35 cellular contexts compared by ENCODE assay signal in the genomic region with DNA sequence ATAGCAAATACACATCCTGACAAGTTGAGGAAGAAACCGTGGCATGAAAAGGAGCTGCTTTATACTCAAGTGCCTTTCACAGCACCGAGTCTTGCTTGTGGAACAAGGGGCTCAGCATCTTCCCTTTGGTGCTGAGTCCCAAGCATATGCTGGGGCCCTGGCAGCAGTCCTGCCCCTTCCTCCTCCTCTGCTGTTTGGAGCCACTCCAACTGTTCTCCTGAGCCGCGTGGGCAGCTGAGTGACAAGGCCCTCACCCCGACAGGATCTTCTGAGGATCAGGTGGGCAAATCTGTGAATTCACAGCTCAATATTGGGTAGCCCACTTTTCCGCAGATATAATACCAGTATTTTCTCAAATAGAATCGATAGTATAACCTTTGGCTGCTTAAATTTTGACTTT. TPM values are rescaled to one million over a fixed set of nuclear protein-coding genes. Genes with fewer than 3 reads are reported as not detected.
"Had no signal": no experiment of that assay in that cellular context is flagged by ENCODE, and none has a peak within 500 bp of the region (broad histone marks: within the 10 kb centered on the region; RNA-seq: fewer than 3 reads in every experiment).

No MANE protein-coding gene starts in this region.

- H3K4me1 Mint-ChIP-seq: activated CD4-positive, alpha-beta T cell treated with anti-CD3 and anti-CD28 coated beads, Interleukin-2, amount 10 ng/mL, durations not matched to agents 24 days and 14 days; activated T-helper 17 cell treated with anti-CD3 and anti-CD28 coated beads, Interleukin-2, amount 50 U/mL, for 72 hours had no signal

- H3K4me3 Mint-ChIP-seq: activated CD4-positive, alpha-beta T cell treated with anti-CD3 and anti-CD28 coated beads, Interleukin-2, amount 10 ng/mL, durations not matched to agents 24 days and 14 days; activated CD8-positive, alpha-beta T cell treated with anti-CD3 and anti-CD28 coated beads for 36 hours; activated naive CD4-positive, alpha-beta T cell treated with anti-CD3 and anti-CD28 coated beads for 36 hours; activated T-cell treated with anti-CD3 and anti-CD28 coated beads, Interleukin-2, amount 50 U/mL, for 72 hours; activated T-helper 17 cell treated with anti-CD3 and anti-CD28 coated beads, Interleukin-2, amount 50 U/mL, for 72 hours; T-helper 1 cell treated with Interleukin-12 subunit alpha and Interleukin-12 subunit beta and Interleukin-4 antibody, amounts not matched to agents 30 μg/mL and 1 μg/mL, for 36 hours; T-helper 2 cell treated with Interferon-gamma antibody and Interleukin-4, amounts not matched to agents 5 μg/mL and 100 μg/mL, for 36 hours had no signal

- H3K36me3 ChIP-seq: adrenal gland, breast epithelium, SJSA1 had no signal

- H3K9me3 ChIP-seq: adrenal gland, body of pancreas, breast epithelium, SJSA1, SK-N-SH had no signal

- H3K27ac ChIP-seq: adrenal gland, body of pancreas, breast epithelium, KMS-11, SJSA1 had no signal

- H3K9ac ChIP-seq: KMS-11, SK-N-SH had no signal

- H3K4me2 ChIP-seq: KMS-11, SK-N-SH had no signal

- ATAC-seq: activated CD8-positive, alpha-beta T cell treated with anti-CD3 and anti-CD28 coated beads for 36 hours; activated naive CD4-positive, alpha-beta T cell treated with anti-CD3 and anti-CD28 coated beads, Interleukin-2, amount 50 U/mL, for 72 hours; activated T-cell treated with anti-CD3 and anti-CD28 coated beads, Interleukin-2, amount 50 U/mL, for 72 hours; activated T-helper 17 cell treated with anti-CD3 and anti-CD28 coated beads, Interleukin-2, amount 50 U/mL, for 72 hours; body of pancreas; Panc1 had no signal

- H3K27ac Mint-ChIP-seq: activated CD4-positive, alpha-beta T cell treated with anti-CD3 and anti-CD28 coated beads, Interleukin-2, amount 10 ng/mL, durations not matched to agents 24 days and 14 days; activated CD8-positive, alpha-beta T cell treated with anti-CD3 and anti-CD28 coated beads for 36 hours; activated naive CD4-positive, alpha-beta T cell treated with anti-CD3 and anti-CD28 coated beads for 36 hours; activated naive CD4-positive, alpha-beta T cell treated with anti-CD3 and anti-CD28 coated beads, Interleukin-2, amount 50 U/mL, for 72 hours; activated T-cell treated with anti-CD3 and anti-CD28 coated beads, Interleukin-2, amount 50 U/mL, for 72 hours; activated T-helper 17 cell treated with anti-CD3 and anti-CD28 coated beads, Interleukin-2, amount 50 U/mL, for 72 hours; T-helper 1 cell treated with Interleukin-12 subunit alpha and Interleukin-12 subunit beta and Interleukin-4 antibody, amounts not matched to agents 30 μg/mL and 1 μg/mL, for 36 hours; T-helper 2 cell treated with Interferon-gamma antibody and Interleukin-4, amounts not matched to agents 5 μg/mL and 100 μg/mL, for 36 hours had no signal

- H3K4me1 ChIP-seq: adrenal gland, body of pancreas, breast epithelium, SJSA1 had no signal

- DNase-seq: activated CD4-positive, alpha-beta T cell treated with anti-CD3 and anti-CD28 coated beads, Interleukin-2, amount 10 ng/mL, durations not matched to agents 24 days and 14 days; activated CD4-positive, alpha-beta T cell treated with anti-CD3 and anti-CD28 coated beads, Interleukin-2, amount 50 U/mL, for 4 hours; activated CD8-positive, alpha-beta T cell treated with anti-CD3 and anti-CD28 coated beads for 36 hours; activated gamma-delta T cell; activated naive CD4-positive, alpha-beta T cell treated with anti-CD3 and anti-CD28 coated beads for 36 hours; activated T-cell treated with anti-CD3 and anti-CD28 coated beads, Interleukin-2, amount 50 U/mL, for 1 hour; activated T-cell treated with anti-CD3 and anti-CD28 coated beads, Interleukin-2, amount 50 U/mL, for 72 hours; adrenal gland; body of pancreas; central memory CD4-positive, alpha-beta T cell; MM.1S; MV-4-11; NCI-H1105; NCI-H1417 treated with DMSO at 0.1 percent for 48 hours; NCI-H187 treated with DMSO at 0.1 percent for 48 hours; NCI-H2081; NCI-H2171 treated with DMSO at 0.1 percent for 48 hours; NCI-H2227 treated with DMSO at 0.1 percent for 48 hours; NCI-H446; NCI-H510A treated with DMSO at 0.1 percent for 48 hours; NCI-H526 treated with DMSO at 0.1 percent for 48 hours; NCI-H774; SHP77 treated with DMSO at 0.1 percent for 48 hours; SK-N-SH had no signal

- H3K27me3 Mint-ChIP-seq: activated CD4-positive, alpha-beta T cell treated with anti-CD3 and anti-CD28 coated beads, Interleukin-2, amount 10 ng/mL, durations not matched to agents 24 days and 14 days had no signal

- H3K27me3 ChIP-seq: adrenal gland, body of pancreas had no signal

- H3K4me3 ChIP-seq: adrenal gland, body of pancreas, breast epithelium, SJSA1 had no signal

- H3K9me3 Mint-ChIP-seq: activated CD8-positive, alpha-beta T cell treated with anti-CD3 and anti-CD28 coated beads for 36 hours; activated naive CD4-positive, alpha-beta T cell treated with anti-CD3 and anti-CD28 coated beads for 36 hours; activated naive CD4-positive, alpha-beta T cell treated with anti-CD3 and anti-CD28 coated beads, Interleukin-2, amount 50 U/mL, for 72 hours; activated T-cell treated with anti-CD3 and anti-CD28 coated beads, Interleukin-2, amount 50 U/mL, for 72 hours; activated T-helper 17 cell treated with anti-CD3 and anti-CD28 coated beads, Interleukin-2, amount 50 U/mL, for 72 hours; T-helper 1 cell treated with Interleukin-12 subunit alpha and Interleukin-12 subunit beta and Interleukin-4 antibody, amounts not matched to agents 30 μg/mL and 1 μg/mL, for 36 hours; T-helper 2 cell treated with Interferon-gamma antibody and Interleukin-4, amounts not matched to agents 5 μg/mL and 100 μg/mL, for 36 hours had no signal

RNA-seq across cellular contexts. Expression of a gene that starts 24.7 kb away (rescaled TPM):
- total RNA-seq: activated CD8-positive, alpha-beta memory T cell treated with anti-CD3 and anti-CD28 coated beads for 36 hours; activated CD8-positive, alpha-beta T cell treated with anti-CD3 and anti-CD28 coated beads for 36 hours; activated naive CD4-positive, alpha-beta T cell treated with anti-CD3 and anti-CD28 coated beads for 36 hours; activated naive CD4-positive, alpha-beta T cell treated with anti-CD3 and anti-CD28 coated beads, Interleukin-2, amount 50 U/mL, for 72 hours; LHCN-M2; RPMI7951; SJSA1 had no signal
- polyA plus RNA-seq: SK-N-SH had no signal
